In genomic region chr12:69331482-69331845, GRCh38 we compare ENCODE assay signal across 8 cellular contexts. TPM values are rescaled to one million over a fixed set of nuclear protein-coding genes. Genes with fewer than 3 reads are reported as not detected.
DNase-seq lines count a peak whose midpoint lies in the region; ATAC-seq and TF ChIP-seq lines count a peak whose summit lies in the region.

No MANE protein-coding gene starts in this region.

- H3K27me3 ChIP-seq in upper lobe of right lung: no peaks in the 10 kb centered on the region

- H3K4me3 Mint-ChIP-seq in activated T-cell treated with anti-CD3 and anti-CD28 coated beads, Interleukin-2, amount 50 U/mL, for 72 hours: peak overlapping the region; percentile 86 to 91
- peak overlapping the region; percentile 84 for H3K4me3 Mint-ChIP-seq in central memory CD8-positive, alpha-beta T cell

- WGBS in mesodermal cell (ENCODE audit: insufficient coverage in 2 of 2), 2 experiments: 42 to 80% methylated on average over 4 to 7 of the region's 7 CpGs

- no peak for ATAC-seq in activated T-cell treated with anti-CD3 and anti-CD28 coated beads, Interleukin-2, amount 50 U/mL, for 72 hours (replicated peaks in 1 of 2)
- no peak for ATAC-seq in central memory CD8-positive, alpha-beta T cell (replicated peaks; ENCODE audit: extremely low read depth, poor library complexity, severe bottlenecking)
- ATAC-seq in upper lobe of right lung (peak; percentile 60), HG02840 (IDR thresholded peaks at IDR 0.05; ENCODE audit: low FRiP score, unreplicated experiment) (no peak)

- H3K36me3 ChIP-seq in mesodermal cell (ENCODE audit: control insufficient read depth, insufficient read depth, low read length) (no peaks in the 10 kb centered on the region), upper lobe of right lung (no peaks in the 10 kb centered on the region)

- no peak for DNase-seq in activated T-cell treated with anti-CD3 and anti-CD28 coated beads, Interleukin-2, amount 50 U/mL, for 72 hours
- no peak for DNase-seq in activated T-cell treated with anti-CD3 and anti-CD28 coated beads, Interleukin-2, amount 50 U/mL, for 48 hours
- no peak for DNase-seq in central memory CD8-positive, alpha-beta T cell (ENCODE audit: low spot score in 2 of 2)
- DNase-seq in upper lobe of right lung (no peak), NCI-H524 (lab: John Stamatoyannopoulos, UW) (no peak)
- no peak for DNase-seq in stimulated activated CD4-positive, alpha-beta T cell treated with anti-CD3 and anti-CD28 coated beads, Interleukin-12 subunit alpha, Interleukin-12 subunit beta, amount 100 ng/mL, for 4 hours

- H3K27ac ChIP-seq in mesodermal cell (ENCODE audit: low read depth, low read length, severe bottlenecking) (no peak overlapping the region), upper lobe of right lung (peak overlapping the region; percentile 87)

- H3K27me3 Mint-ChIP-seq in activated T-cell treated with anti-CD3 and anti-CD28 coated beads, Interleukin-2, amount 50 U/mL, for 72 hours (ENCODE audit: low read depth): no peaks in the 10 kb centered on the region
- no peaks in the 10 kb centered on the region for H3K27me3 Mint-ChIP-seq in central memory CD8-positive, alpha-beta T cell

- peaks cover 12% of the 10 kb centered on the region for H3K4me1 ChIP-seq in mesodermal cell (ENCODE audit: control insufficient read depth, insufficient read depth, low read length, poor library complexity, severe bottlenecking)
- peaks cover 16% of the 10 kb centered on the region for H3K4me1 ChIP-seq in upper lobe of right lung

- H3K4me1 Mint-ChIP-seq in activated T-cell treated with anti-CD3 and anti-CD28 coated beads, Interleukin-2, amount 50 U/mL, for 72 hours (ENCODE audit: low read depth): peaks cover 55% of the 10 kb centered on the region
- peaks cover 13% of the 10 kb centered on the region for H3K4me1 Mint-ChIP-seq in central memory CD8-positive, alpha-beta T cell

- H3K9me3 ChIP-seq in mesodermal cell (ENCODE audit: control insufficient read depth, low read length) (no peaks in the 10 kb centered on the region), upper lobe of right lung (no peaks in the 10 kb centered on the region)

- peak overlapping the region; percentile 97 for H3K27ac Mint-ChIP-seq in activated T-cell treated with anti-CD3 and anti-CD28 coated beads, Interleukin-2, amount 50 U/mL, for 72 hours
- peak overlapping the region; percentile 71 for H3K27ac Mint-ChIP-seq in central memory CD8-positive, alpha-beta T cell (ENCODE audit: low read depth)

- peaks cover 0 to 2% of the 10 kb centered on the region in 2 donors for H3K36me3 Mint-ChIP-seq in activated T-cell treated with anti-CD3 and anti-CD28 coated beads, Interleukin-2, amount 50 U/mL, for 72 hours (ENCODE audit: insufficient read depth in 2 of 2)
- H3K36me3 Mint-ChIP-seq in central memory CD8-positive, alpha-beta T cell (ENCODE audit: insufficient read depth): peaks cover 8% of the 10 kb centered on the region

- H3K4me3 ChIP-seq in mesodermal cell (ENCODE audit: extremely low read depth, insufficient read depth, low read length, poor library complexity, severe bottlenecking) (peak overlapping the region; percentile 18), upper lobe of right lung (peak overlapping the region; percentile 55)

- intact Hi-C loops in upper lobe of right lung (cut with DNase I): no loop called here

- no peaks in the 10 kb centered on the region for H3K9me3 Mint-ChIP-seq in activated T-cell treated with anti-CD3 and anti-CD28 coated beads, Interleukin-2, amount 50 U/mL, for 72 hours
- H3K9me3 Mint-ChIP-seq in central memory CD8-positive, alpha-beta T cell: no peaks in the 10 kb centered on the region

- no peak for TF ChIP-seq CTCF in upper lobe of right lung (IDR thresholded peaks at IDR 0.05)

RNA-seq across cellular contexts. Expression of gene LYZ, which starts 16.7 kb away (rescaled TPM):
- under 1 TPM in 1 of 2 donors, not detected in 1; 0.37 TPM for total RNA-seq in activated T-cell treated with anti-CD3 and anti-CD28 coated beads, Interleukin-2, amount 50 U/mL, for 72 hours
- polyA plus RNA-seq in mesodermal cell (2013, experiment 1 of 2): 1.6 TPM
- polyA plus RNA-seq in mesodermal cell (2013, experiment 2 of 2): 1.6 TPM
- total RNA-seq in upper lobe of right lung: 1,056 TPM

RNA-seq across cellular contexts. Expression of gene YEATS4, which starts 28.1 kb away (rescaled TPM):
- total RNA-seq in activated T-cell treated with anti-CD3 and anti-CD28 coated beads, Interleukin-2, amount 50 U/mL, for 72 hours: 10 to 100 TPM; 49.3 to 54.5 TPM
- polyA plus RNA-seq in mesodermal cell (2013, experiment 1 of 2): 17.7 TPM
- 24.2 TPM for polyA plus RNA-seq in mesodermal cell (2013, experiment 2 of 2)
- 11.4 TPM for total RNA-seq in upper lobe of right lung

Comparison
In these comparisons a context has a peak if more than half of its experiments do, and no peak if none do; other contexts are left out.
1. RNA of gene LYZ, which starts 16.7 kb away (total RNA-seq): 1,056 TPM in upper lobe of right lung (single experiment); 0.37 TPM in activated T-cell treated with anti-CD3 and anti-CD28 coated beads, Interleukin-2, amount 50 U/mL, for 72 hours; every median in the first group is over 100 times any median in the second.